ENCODE assay signal across 15 cellular contexts in genomic region chr22:50476819-50477344, GRCh38. TPM values are rescaled to one million over a fixed set of nuclear protein-coding genes. Genes with fewer than 3 reads are reported as not detected.
DNase-seq lines count a peak whose midpoint lies in the region; ATAC-seq and TF ChIP-seq lines count a peak whose summit lies in the region.
"Had no signal": no experiment of that assay in that cellular context is flagged by ENCODE, and none has a peak within 500 bp of the region (broad histone marks: within the 10 kb centered on the region; RNA-seq: fewer than 3 reads in every experiment).

No MANE protein-coding gene starts in this region.

- H3K23ac ChIP-seq in H9 (ENCODE audit: insufficient read length, low read depth, low read length): no peak overlapping the region

- H3K27me3 ChIP-seq in H9 (ENCODE audit: insufficient read depth, low read length) (peaks cover 9% of the 10 kb centered on the region; the same call in 1 of the 2 replicates), testis (no peaks in the 10 kb centered on the region), brain microvascular endothelial cell (replicated peaks) (peaks cover 11% of the 10 kb centered on the region)
- H3K27me3 ChIP-seq: thyroid gland had no signal

- H3K9me3 Mint-ChIP-seq in H9 (no peaks in the 10 kb centered on the region), natural killer cell (no peaks in the 10 kb centered on the region)
- no peaks in the 10 kb centered on the region for H3K9me3 Mint-ChIP-seq in activated T-helper 17 cell treated with anti-CD3 and anti-CD28 coated beads, Interleukin-2, amount 50 U/mL, for 72 hours

- H2BK15ac ChIP-seq in H9 (ENCODE audit: low read depth, low read length): no peak overlapping the region

- peaks cover 16% of the 10 kb centered on the region; the same call in 1 of the 2 replicates for H3K79me2 ChIP-seq in H9 (ENCODE audit: insufficient read depth, low read length)

- DNase-seq in NCI-H1417 (lab: John Stamatoyannopoulos, UW) (peak in 2 of 3 experiments; percentile 6 to 11), NCI-H1417 treated with DMSO at 0.1 percent for 48 hours (lab: John Stamatoyannopoulos, UW) (no peak), H9 (no peak), natural killer cell (no peak), testis (no peak), retina (no peak), brain microvascular endothelial cell (no peak)
- DNase-seq: activated CD8-positive, alpha-beta memory T cell treated with anti-CD3 and anti-CD28 coated beads, Interleukin-2, amount 50 U/mL, for 48 hours; left cardiac atrium; NCI-H1092 treated with DMSO at 0.1 percent for 48 hours; NCI-H774; SHP77 treated with DMSO at 0.1 percent for 48 hours; thyroid gland had no signal

- H3K36me3 Mint-ChIP-seq in H9 (ENCODE audit: insufficient read depth in 1 of 3, low read depth in 3 of 3) (peaks cover 0 to 7% (median 0%) of the 10 kb centered on the region in 3 experiments; a peak in 4 of 7 replicates), natural killer cell (no peaks in the 10 kb centered on the region)
- peaks cover 6% of the 10 kb centered on the region for H3K36me3 Mint-ChIP-seq in activated T-helper 17 cell treated with anti-CD3 and anti-CD28 coated beads, Interleukin-2, amount 50 U/mL, for 72 hours (ENCODE audit: low read depth)

- H2BK5ac ChIP-seq in H9 (ENCODE audit: insufficient read length, low read length): no peak overlapping the region

- TF ChIP-seq CTCF in H9 (conservative IDR thresholded peaks at IDR 0.05) (no peak), natural killer cell (IDR thresholded peaks at IDR 0.05) (no peak), testis (IDR thresholded peaks at IDR 0.05) (no peak), brain microvascular endothelial cell (IDR thresholded peaks at IDR 0.05; ENCODE audit: low read depth, low read length, missing control alignments) (no peak)

- H3K36me3 ChIP-seq in testis (ENCODE audit: low read depth, missing control alignments) (no peaks in the 10 kb centered on the region), brain microvascular endothelial cell (replicated peaks) (no peaks in the 10 kb centered on the region)
- H3K36me3 ChIP-seq: thyroid gland had no signal

- no peak overlapping the region for H3K27ac ChIP-seq in H9 (ENCODE audit: insufficient read length, low read depth, low read length)
- no peak overlapping the region for H3K27ac ChIP-seq in testis
- H3K27ac ChIP-seq in brain microvascular endothelial cell: no peak overlapping the region
- H3K27ac ChIP-seq: thyroid gland had no signal

- H3K4me3 Mint-ChIP-seq in H9 (no peak overlapping the region), natural killer cell (peak overlapping the region; percentile 76)
- H3K4me3 Mint-ChIP-seq in activated T-helper 17 cell treated with anti-CD3 and anti-CD28 coated beads, Interleukin-2, amount 50 U/mL, for 72 hours: peak overlapping the region; percentile 68

- no peak overlapping the region for H2BK120ac ChIP-seq in H9 (ENCODE audit: low read depth, low read length, poor library complexity, severe bottlenecking)

- H3K27me3 Mint-ChIP-seq in H9 (ENCODE audit: low read depth) (peaks cover 36% of the 10 kb centered on the region), natural killer cell (ENCODE audit: low read depth in 2 of 2) (peaks cover 6 to 8% of the 10 kb centered on the region in 2 donors)
- H3K27me3 Mint-ChIP-seq in activated T-helper 17 cell treated with anti-CD3 and anti-CD28 coated beads, Interleukin-2, amount 50 U/mL, for 72 hours: no peaks in the 10 kb centered on the region

- H3K27ac Mint-ChIP-seq in H9 (peak overlapping the region in 2 of 3 experiments; percentile 15 to 53; a peak in 2 of 7 replicates), natural killer cell (peak overlapping the region; percentile 21 to 79)
- peak overlapping the region; percentile 29 for H3K27ac Mint-ChIP-seq in activated T-helper 17 cell treated with anti-CD3 and anti-CD28 coated beads, Interleukin-2, amount 50 U/mL, for 72 hours

- H4K91ac ChIP-seq in H9 (ENCODE audit: insufficient read length, low read depth, low read length): no peak overlapping the region

- no peak overlapping the region for H3K9ac ChIP-seq in H9 (ENCODE audit: extremely low read depth, insufficient read length, low read length)

- peaks cover 18% of the 10 kb centered on the region for H3K23me2 ChIP-seq in H9 (ENCODE audit: insufficient read length, low read depth, low read length, poor library complexity, severe bottlenecking)

- no peak overlapping the region for H2AFZ ChIP-seq in H9 (ENCODE audit: low read length)

- H3K79me1 ChIP-seq in H9 (ENCODE audit: insufficient read depth, low read depth, low read length, poor library complexity, severe bottlenecking): peaks cover 11% of the 10 kb centered on the region

- in situ Hi-C loops in brain microvascular endothelial cell (cut with HindIII; ENCODE audit: low pct_ligation_motif_present, low sequenced_read_pairs): no loop called here

- H3K18ac ChIP-seq in H9 (ENCODE audit: insufficient read length, low read depth, low read length): peak overlapping the region; percentile 23

- no peak overlapping the region for H2BK20ac ChIP-seq in H9 (ENCODE audit: low read depth, low read length, poor library complexity, severe bottlenecking)

- no peak overlapping the region for H3K4me2 ChIP-seq in H9 (ENCODE audit: insufficient read depth, insufficient read length, low read length)

- H3K56ac ChIP-seq in H9 (ENCODE audit: insufficient read length, low read depth, low read length): no peak overlapping the region

- WGBS in H9 (ENCODE audit: extremely low coverage, insufficient read length, low lambda C conversion rate): no CpG with 5 or more reads among the region's 7 CpGs
- 82 to 86% methylated on average over 7 of the region's 7 CpGs for WGBS in testis, 2 donors

- peaks cover 4% of the 10 kb centered on the region for H4K20me1 ChIP-seq in H9 (ENCODE audit: control insufficient read depth, insufficient read depth, insufficient read length)

- H4K5ac ChIP-seq in H9 (ENCODE audit: insufficient read length, low read depth, low read length): no peak overlapping the region

- no peak overlapping the region for H3K4ac ChIP-seq in H9 (ENCODE audit: low read depth, low read length)

- peaks cover 26 to 30% of the 10 kb centered on the region in 2 experiments for H3K4me1 Mint-ChIP-seq in H9
- H3K4me1 Mint-ChIP-seq in activated T-helper 17 cell treated with anti-CD3 and anti-CD28 coated beads, Interleukin-2, amount 50 U/mL, for 72 hours: peaks cover 14% of the 10 kb centered on the region
- H3K4me1 Mint-ChIP-seq in natural killer cell: peaks cover 17 to 29% of the 10 kb centered on the region in 2 donors

- no peak overlapping the region; the same call in 1 of the 2 replicates for H3K14ac ChIP-seq in H9 (ENCODE audit: insufficient read depth, low read length)

- no peak overlapping the region for H4K8ac ChIP-seq in H9 (replicated peaks; ENCODE audit: insufficient read length, low read depth, low read length)

- H2AK5ac ChIP-seq in H9 (ENCODE audit: insufficient read length, low read length): no peak overlapping the region

- no peak for ATAC-seq in activated T-helper 17 cell treated with anti-CD3 and anti-CD28 coated beads, Interleukin-2, amount 50 U/mL, for 72 hours (replicated peaks)
- no peak for ATAC-seq in natural killer cell
- ATAC-seq: left cardiac atrium had no signal

- peak overlapping the region; percentile 29 for H2BK12ac ChIP-seq in H9 (ENCODE audit: insufficient read length, low read depth, low read length)

- no peak overlapping the region for H3T11ph ChIP-seq in H9 (ENCODE audit: low read length)

- H3K4me1 ChIP-seq in H9 (ENCODE audit: insufficient read depth, low read length): no peaks in the 10 kb centered on the region; the same call in 1 of the 2 replicates
- H3K4me1 ChIP-seq in testis: peaks cover 10% of the 10 kb centered on the region

- H3K9me3 ChIP-seq in H9 (ENCODE audit: control insufficient read depth, low read depth, low read length): no peaks in the 10 kb centered on the region
- no peaks in the 10 kb centered on the region for H3K9me3 ChIP-seq in testis
- H3K9me3 ChIP-seq: thyroid gland had no signal

- TF ChIP-seq POLR2A in testis (IDR thresholded peaks at IDR 0.05): no peak

- H3K4me3 ChIP-seq in testis (no peak overlapping the region), brain microvascular endothelial cell (ENCODE audit: low read depth, low read length) (no peak overlapping the region)
- H3K4me3 ChIP-seq: thyroid gland had no signal

- intact Hi-C loops in natural killer cell (cut with micrococcal nuclease) (no loop called here), testis (cut with DNase I; ENCODE audit: low total_unique reads) (no loop called here)

RNA-seq across cellular contexts. Expression of gene SBF1, which starts 2.0 kb away (rescaled TPM):
- total RNA-seq in H9 (2021) (69.8 and 72.0 TPM in 2 replicates), natural killer cell (100 to 1,000 TPM; 235 to 284 (median 242) TPM), testis (100 to 1,000 TPM; 201 to 208 TPM)
- total RNA-seq in activated T-helper 17 cell treated with anti-CD3 and anti-CD28 coated beads, Interleukin-2, amount 50 U/mL, for 72 hours: 100 to 1,000 TPM in 1 of 2 donors, 10 to 100 TPM in 1; 84.2 to 126 TPM
- 239 TPM for polyA plus RNA-seq in testis (ENCODE audit: insufficient read depth, low read depth, low replicate concordance)

RNA-seq across cellular contexts. Expression of gene ADM2, which starts 4.5 kb away (rescaled TPM):
- total RNA-seq in H9 (2021) (11.4 and 11.9 TPM in 2 replicates), natural killer cell (1 to 10 TPM in 2 of 3 donors, under 1 TPM in 1; 0.26 to 2.5 (median 1.5) TPM), testis (1 to 10 TPM; 1.0 to 1.9 TPM)
- total RNA-seq in activated T-helper 17 cell treated with anti-CD3 and anti-CD28 coated beads, Interleukin-2, amount 50 U/mL, for 72 hours: 1 to 10 TPM; 1.3 to 3.7 TPM
- polyA plus RNA-seq in testis (ENCODE audit: insufficient read depth, low read depth, low replicate concordance): 0.99 TPM
- total RNA-seq: A172 had no signal

RNA-seq across cellular contexts. Expression of gene MIOX, which starts 9.8 kb away (rescaled TPM):
- total RNA-seq in H9 (2021) (1.4 and 1.5 TPM in 2 replicates), natural killer cell (under 1 TPM in 1 of 3 donors, not detected in 2; 0.23 TPM), testis (under 1 TPM; 0.24 to 0.25 TPM)
- under 1 TPM; 0.24 to 0.53 TPM for total RNA-seq in activated T-helper 17 cell treated with anti-CD3 and anti-CD28 coated beads, Interleukin-2, amount 50 U/mL, for 72 hours
- polyA plus RNA-seq in testis (ENCODE audit: insufficient read depth, low read depth, low replicate concordance): not detected
- total RNA-seq: A172, left cardiac atrium had no signal

RNA-seq across cellular contexts. Expression of gene LMF2, which starts 30.6 kb away (rescaled TPM):
- 43.6 and 46.0 TPM in 2 replicates for total RNA-seq in H9 (2021)
- 10 to 100 TPM; 61.3 to 89.0 TPM for total RNA-seq in activated T-helper 17 cell treated with anti-CD3 and anti-CD28 coated beads, Interleukin-2, amount 50 U/mL, for 72 hours
- 100 to 1,000 TPM; 114 to 129 (median 122) TPM for total RNA-seq in natural killer cell
- 100 to 1,000 TPM in 1 of 2 donors, 10 to 100 TPM in 1; 95.4 to 109 TPM for total RNA-seq in testis
- polyA plus RNA-seq in testis (ENCODE audit: insufficient read depth, low read depth, low replicate concordance): 59.7 TPM

RNA-seq across cellular contexts. Expression of gene NCAPH2, which starts 31.1 kb away (rescaled TPM):
- total RNA-seq in H9 (2021): 76.2 and 78.1 TPM in 2 replicates
- total RNA-seq in activated T-helper 17 cell treated with anti-CD3 and anti-CD28 coated beads, Interleukin-2, amount 50 U/mL, for 72 hours: 100 to 1,000 TPM; 112 to 138 TPM
- total RNA-seq in natural killer cell: 100 to 1,000 TPM in 2 of 3 donors, 10 to 100 TPM in 1; 94.5 to 106 (median 104) TPM
- total RNA-seq in testis: 10 to 100 TPM; 88.5 to 89.2 TPM
- polyA plus RNA-seq in testis (ENCODE audit: insufficient read depth, low read depth, low replicate concordance): 67.4 TPM

Comparison
In these comparisons a context has a peak if more than half of its experiments do, and no peak if none do; other contexts are left out.
1. DNase-seq: peak in NCI-H1417 (2 of 3); none in NCI-H1417 treated with DMSO at 0.1 percent for 48 hours (single experiment), H9 (single experiment), natural killer cell (single experiment), testis (single experiment), retina (single experiment) and brain microvascular endothelial cell (single experiment).
2. H3K4me3 Mint-ChIP-seq: peak in activated T-helper 17 cell treated with anti-CD3 and anti-CD28 coated beads, Interleukin-2, amount 50 U/mL, for 72 hours (single experiment) and natural killer cell (single experiment); none in H9 (0 of 2).
3. Peak in every context shown above with its lines, with median percentiles within 50 percentile points of each other: H3K27ac Mint-ChIP-seq.